Comparison of ENCODE assay signal across 24 cellular contexts in genomic region chr4:29908276-29908675, GRCh38.
"Had no signal": no experiment of that assay in that cellular context is flagged by ENCODE, and none has a peak within 500 bp of the region (broad histone marks: within the 10 kb centered on the region; RNA-seq: fewer than 3 reads in every experiment).

No MANE protein-coding gene starts in this region.

- FAIRE-seq: RCC 7860 had no signal

- H3K4me3 ChIP-seq: ascending aorta, cardiac muscle cell had no signal

- ATAC-seq: activated CD8-positive, alpha-beta T cell treated with anti-CD3 and anti-CD28 coated beads, Interleukin-2, amount 10 ng/mL, durations not matched to agents 7 days and 5 days; PC-3; T-helper 17 cell; WTC11 had no signal

- H3K4me1 Mint-ChIP-seq: activated naive CD8-positive, alpha-beta T cell treated with anti-CD3 and anti-CD28 coated beads, Interleukin-2, amount 10 ng/mL, durations not matched to agents 7 days and 5 days; brain; T-helper 17 cell; WTC11 had no signal

- H3K36me3 ChIP-seq: ascending aorta, cardiac muscle cell had no signal

- H3K27me3 ChIP-seq: ascending aorta, cardiac muscle cell had no signal

- H3K9me3 ChIP-seq: ascending aorta had no signal

- H3K4me3 Mint-ChIP-seq: activated CD8-positive, alpha-beta T cell treated with anti-CD3 and anti-CD28 coated beads, Interleukin-2, amount 10 ng/mL, durations not matched to agents 7 days and 5 days; activated naive CD8-positive, alpha-beta T cell treated with anti-CD3 and anti-CD28 coated beads, Interleukin-2, amount 10 ng/mL, durations not matched to agents 7 days and 5 days; brain; T-helper 17 cell; WTC11 had no signal

- H3K4me1 ChIP-seq: ascending aorta had no signal

- H3K27me3 Mint-ChIP-seq: activated naive CD8-positive, alpha-beta T cell treated with anti-CD3 and anti-CD28 coated beads, Interleukin-2, amount 10 ng/mL, durations not matched to agents 7 days and 5 days; brain; T-helper 17 cell had no signal

- H3K27ac ChIP-seq: ascending aorta, cardiac muscle cell had no signal

- H3K27ac Mint-ChIP-seq: activated CD8-positive, alpha-beta T cell treated with anti-CD3 and anti-CD28 coated beads, Interleukin-2, amount 10 ng/mL, durations not matched to agents 7 days and 5 days; activated naive CD8-positive, alpha-beta T cell treated with anti-CD3 and anti-CD28 coated beads, Interleukin-2, amount 10 ng/mL, durations not matched to agents 7 days and 5 days; brain; T-helper 17 cell; WTC11 had no signal

- H3K36me3 Mint-ChIP-seq: activated naive CD8-positive, alpha-beta T cell treated with anti-CD3 and anti-CD28 coated beads, Interleukin-2, amount 10 ng/mL, durations not matched to agents 7 days and 5 days; brain had no signal

- DNase-seq: activated CD4-positive, alpha-beta T cell treated with anti-CD3 and anti-CD28 coated beads for 48 hours; activated CD4-positive, alpha-beta T cell treated with anti-CD3 and anti-CD28 coated beads, Interleukin-2, amount 50 U/mL, for 4 hours; activated CD4-positive, CD25-positive, alpha-beta regulatory T cell treated with anti-CD3 and anti-CD28 coated beads, Interleukin-2, amount 50 U/mL, for 72 hours; activated CD8-positive, alpha-beta memory T cell treated with anti-CD3 and anti-CD28 coated beads, Interleukin-2, amount 50 U/mL, for 48 hours; activated CD8-positive, alpha-beta T cell treated with anti-CD3 and anti-CD28 coated beads, Interleukin-2, amount 10 ng/mL, durations not matched to agents 7 days and 5 days; activated naive CD4-positive, alpha-beta T cell treated with anti-CD3 and anti-CD28 coated beads, Interleukin-2, amount 50 U/mL, for 16 hours; activated naive CD8-positive, alpha-beta T cell treated with anti-CD3 and anti-CD28 coated beads, Interleukin-2, amount 10 ng/mL, durations not matched to agents 7 days and 5 days; activated T-cell treated with anti-CD3 and anti-CD28 coated beads, Interleukin-2, amount 50 U/mL, for 1 hour; amniotic stem cell; NCI-H1048; NCI-H146; NCI-H187 treated with DMSO at 0.1 percent for 48 hours; NCI-H2081 treated with DMSO at 0.1 percent for 48 hours; NCI-H446; NCI-H524; PC-3; SHP77 treated with DMSO at 0.1 percent for 48 hours; T-helper 17 cell; T-helper 9 cell had no signal
